1 cellular context compared by ENCODE assay signal in the genomic region with DNA sequence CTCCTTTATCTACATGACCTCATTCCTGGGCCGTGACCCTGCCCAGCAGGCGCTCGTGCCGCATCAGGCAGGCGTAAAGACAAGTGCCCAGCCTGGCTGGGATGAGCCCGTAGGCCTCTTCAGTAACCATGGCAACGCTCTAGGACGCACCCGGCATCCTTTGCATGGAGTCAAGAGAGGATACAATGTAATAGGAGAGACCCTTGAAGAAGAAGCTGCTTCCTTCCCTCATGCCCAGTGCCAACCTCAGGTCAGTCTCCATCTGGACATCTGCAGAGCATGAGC.
TF ChIP-seq lines count a peak whose summit lies in the region.

No MANE protein-coding gene starts in this region.

TF ChIP-seq in GM12878, 131 proteins besides CTCF, POLR2A, EP300 and RAD21:
- TF ChIP-seq, protein P1, sequence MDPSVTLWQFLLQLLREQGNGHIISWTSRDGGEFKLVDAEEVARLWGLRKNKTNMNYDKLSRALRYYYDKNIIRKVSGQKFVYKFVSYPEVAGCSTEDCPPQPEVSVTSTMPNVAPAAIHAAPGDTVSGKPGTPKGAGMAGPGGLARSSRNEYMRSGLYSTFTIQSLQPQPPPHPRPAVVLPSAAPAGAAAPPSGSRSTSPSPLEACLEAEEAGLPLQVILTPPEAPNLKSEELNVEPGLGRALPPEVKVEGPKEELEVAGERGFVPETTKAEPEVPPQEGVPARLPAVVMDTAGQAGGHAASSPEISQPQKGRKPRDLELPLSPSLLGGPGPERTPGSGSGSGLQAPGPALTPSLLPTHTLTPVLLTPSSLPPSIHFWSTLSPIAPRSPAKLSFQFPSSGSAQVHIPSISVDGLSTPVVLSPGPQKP (IDR thresholded peaks at IDR 0.05; ENCODE audit: low read depth, low read length): no peak
- TF ChIP-seq, protein P2, sequence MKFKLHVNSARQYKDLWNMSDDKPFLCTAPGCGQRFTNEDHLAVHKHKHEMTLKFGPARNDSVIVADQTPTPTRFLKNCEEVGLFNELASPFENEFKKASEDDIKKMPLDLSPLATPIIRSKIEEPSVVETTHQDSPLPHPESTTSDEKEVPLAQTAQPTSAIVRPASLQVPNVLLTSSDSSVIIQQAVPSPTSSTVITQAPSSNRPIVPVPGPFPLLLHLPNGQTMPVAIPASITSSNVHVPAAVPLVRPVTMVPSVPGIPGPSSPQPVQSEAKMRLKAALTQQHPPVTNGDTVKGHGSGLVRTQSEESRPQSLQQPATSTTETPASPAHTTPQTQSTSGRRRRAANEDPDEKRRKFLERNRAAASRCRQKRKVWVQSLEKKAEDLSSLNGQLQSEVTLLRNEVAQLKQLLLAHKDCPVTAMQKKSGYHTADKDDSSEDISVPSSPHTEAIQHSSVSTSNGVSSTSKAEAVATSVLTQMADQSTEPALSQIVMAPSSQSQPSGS (IDR thresholded peaks at IDR 0.05; ENCODE audit: low read length): no peak
- TF ChIP-seq, protein P3, sequence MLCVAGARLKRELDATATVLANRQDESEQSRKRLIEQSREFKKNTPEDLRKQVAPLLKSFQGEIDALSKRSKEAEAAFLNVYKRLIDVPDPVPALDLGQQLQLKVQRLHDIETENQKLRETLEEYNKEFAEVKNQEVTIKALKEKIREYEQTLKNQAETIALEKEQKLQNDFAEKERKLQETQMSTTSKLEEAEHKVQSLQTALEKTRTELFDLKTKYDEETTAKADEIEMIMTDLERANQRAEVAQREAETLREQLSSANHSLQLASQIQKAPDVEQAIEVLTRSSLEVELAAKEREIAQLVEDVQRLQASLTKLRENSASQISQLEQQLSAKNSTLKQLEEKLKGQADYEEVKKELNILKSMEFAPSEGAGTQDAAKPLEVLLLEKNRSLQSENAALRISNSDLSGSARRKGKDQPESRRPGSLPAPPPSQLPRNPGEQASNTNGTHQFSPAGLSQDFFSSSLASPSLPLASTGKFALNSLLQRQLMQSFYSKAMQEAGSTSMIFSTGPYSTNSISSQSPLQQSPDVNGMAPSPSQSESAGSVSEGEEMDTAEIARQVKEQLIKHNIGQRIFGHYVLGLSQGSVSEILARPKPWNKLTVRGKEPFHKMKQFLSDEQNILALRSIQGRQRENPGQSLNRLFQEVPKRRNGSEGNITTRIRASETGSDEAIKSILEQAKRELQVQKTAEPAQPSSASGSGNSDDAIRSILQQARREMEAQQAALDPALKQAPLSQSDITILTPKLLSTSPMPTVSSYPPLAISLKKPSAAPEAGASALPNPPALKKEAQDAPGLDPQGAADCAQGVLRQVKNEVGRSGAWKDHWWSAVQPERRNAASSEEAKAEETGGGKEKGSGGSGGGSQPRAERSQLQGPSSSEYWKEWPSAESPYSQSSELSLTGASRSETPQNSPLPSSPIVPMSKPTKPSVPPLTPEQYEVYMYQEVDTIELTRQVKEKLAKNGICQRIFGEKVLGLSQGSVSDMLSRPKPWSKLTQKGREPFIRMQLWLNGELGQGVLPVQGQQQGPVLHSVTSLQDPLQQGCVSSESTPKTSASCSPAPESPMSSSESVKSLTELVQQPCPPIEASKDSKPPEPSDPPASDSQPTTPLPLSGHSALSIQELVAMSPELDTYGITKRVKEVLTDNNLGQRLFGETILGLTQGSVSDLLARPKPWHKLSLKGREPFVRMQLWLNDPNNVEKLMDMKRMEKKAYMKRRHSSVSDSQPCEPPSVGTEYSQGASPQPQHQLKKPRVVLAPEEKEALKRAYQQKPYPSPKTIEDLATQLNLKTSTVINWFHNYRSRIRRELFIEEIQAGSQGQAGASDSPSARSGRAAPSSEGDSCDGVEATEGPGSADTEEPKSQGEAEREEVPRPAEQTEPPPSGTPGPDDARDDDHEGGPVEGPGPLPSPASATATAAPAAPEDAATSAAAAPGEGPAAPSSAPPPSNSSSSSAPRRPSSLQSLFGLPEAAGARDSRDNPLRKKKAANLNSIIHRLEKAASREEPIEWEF (IDR thresholded peaks at IDR 0.05; ENCODE audit: insufficient replicate concordance, low read depth, low read length): no peak
- no peak for TF ChIP-seq SUZ12 (IDR thresholded peaks at IDR 0.05; ENCODE audit: unreplicated experiment)
- TF ChIP-seq BMI1 (IDR thresholded peaks at IDR 0.05; ENCODE audit: borderline replicate concordance): 0 out of 2 replicates have a peak, but pooled peaks have one; percentile 19
- TF ChIP-seq, protein P4, sequence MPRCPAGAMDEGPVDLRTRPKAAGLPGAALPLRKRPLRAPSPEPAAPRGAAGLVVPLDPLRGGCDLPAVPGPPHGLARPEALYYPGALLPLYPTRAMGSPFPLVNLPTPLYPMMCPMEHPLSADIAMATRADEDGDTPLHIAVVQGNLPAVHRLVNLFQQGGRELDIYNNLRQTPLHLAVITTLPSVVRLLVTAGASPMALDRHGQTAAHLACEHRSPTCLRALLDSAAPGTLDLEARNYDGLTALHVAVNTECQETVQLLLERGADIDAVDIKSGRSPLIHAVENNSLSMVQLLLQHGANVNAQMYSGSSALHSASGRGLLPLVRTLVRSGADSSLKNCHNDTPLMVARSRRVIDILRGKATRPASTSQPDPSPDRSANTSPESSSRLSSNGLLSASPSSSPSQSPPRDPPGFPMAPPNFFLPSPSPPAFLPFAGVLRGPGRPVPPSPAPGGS (IDR thresholded peaks at IDR 0.05; ENCODE audit: borderline replicate concordance, insufficient read depth, low read depth, low read length, poor library complexity, severe bottlenecking): no peak
- no peak for TF ChIP-seq BRCA1 (IDR thresholded peaks at IDR 0.05; ENCODE audit: low read depth, low read length)
